21 cellular contexts compared by ENCODE assay signal in genomic region chr9:91349115-91349555, GRCh38. TPM values are rescaled to one million over a fixed set of nuclear protein-coding genes. Genes with fewer than 3 reads are reported as not detected.
DNase-seq lines count a peak whose midpoint lies in the region; ATAC-seq and TF ChIP-seq lines count a peak whose summit lies in the region.
"Had no signal": no experiment of that assay in that cellular context is flagged by ENCODE, and none has a peak within 500 bp of the region (broad histone marks: within the 10 kb centered on the region; RNA-seq: fewer than 3 reads in every experiment).

No MANE protein-coding gene starts in this region.

- H3K4me1 Mint-ChIP-seq in activated CD4-positive, alpha-beta T cell treated with anti-CD3 and anti-CD28 coated beads for 36 hours: peaks cover 42% of the 10 kb centered on the region
- peaks cover 44% of the 10 kb centered on the region for H3K4me1 Mint-ChIP-seq in activated CD4-positive, alpha-beta memory T cell treated with anti-CD3 and anti-CD28 coated beads for 36 hours (ENCODE audit: low read depth)
- H3K4me1 Mint-ChIP-seq in central memory CD8-positive, alpha-beta T cell: peaks cover 9% of the 10 kb centered on the region
- peaks cover 45% of the 10 kb centered on the region for H3K4me1 Mint-ChIP-seq in WTC11
- H3K4me1 Mint-ChIP-seq: CD14-positive monocyte, neural crest cell had no signal

- intact Hi-C loops in activated CD4-positive, alpha-beta T cell treated with anti-CD3 and anti-CD28 coated beads for 36 hours (cut with DNase I, micrococcal nuclease): loop anchor here (1.0 to 5.0 kb wide), 8 partner anchors 10 to 248 kb away; no protein-coding TSS in a partner anchor
- intact Hi-C loops in activated CD4-positive, alpha-beta memory T cell treated with anti-CD3 and anti-CD28 coated beads for 36 hours (cut with micrococcal nuclease): loop anchor here (1.0 to 2.0 kb wide), 10 partner anchors 10 to 300 kb away; no protein-coding TSS in a partner anchor

- peak overlapping the region; percentile 5 for H3K4me3 Mint-ChIP-seq in activated CD4-positive, alpha-beta T cell treated with anti-CD3 and anti-CD28 coated beads for 36 hours
- peak overlapping the region; percentile 4 for H3K4me3 Mint-ChIP-seq in activated CD4-positive, alpha-beta memory T cell treated with anti-CD3 and anti-CD28 coated beads for 36 hours
- no peak overlapping the region for H3K4me3 Mint-ChIP-seq in central memory CD8-positive, alpha-beta T cell
- H3K4me3 Mint-ChIP-seq in WTC11: no peak overlapping the region
- H3K4me3 Mint-ChIP-seq: activated naive CD8-positive, alpha-beta T cell treated with anti-CD3 and anti-CD28 coated beads, Interleukin-2, amount 10 ng/mL, durations not matched to agents 7 days and 5 days; CD14-positive monocyte; neural crest cell had no signal

- POLR2A ChIA-PET in activated CD4-positive, alpha-beta T cell treated with anti-CD3 and anti-CD28 coated beads for 36 hours (lab: Charles Lee): no interaction called here
- POLR2A ChIA-PET in GM10248 (lab: Yijun Ruan, JAX): no interaction called here
- POLR2A ChIA-PET in activated CD4-positive, alpha-beta memory T cell treated with anti-CD3 and anti-CD28 coated beads for 36 hours (lab: Charles Lee): interaction anchor here (0.7 to 2.8 kb wide), 5 partner anchors 9 to 198 kb away, joined by 3 to 11 read pairs (median 5); partner anchors contain the start of genes AUH and NFIL3
- POLR2A ChIA-PET in WTC11 (lab: Charles Lee): no interaction called here

- no peak for DNase-seq in activated CD4-positive, alpha-beta T cell treated with anti-CD3 and anti-CD28 coated beads for 36 hours
- no peak for DNase-seq in activated CD4-positive, alpha-beta T cell treated with anti-CD3 and anti-CD28 coated beads, Interleukin-2, amount 50 U/mL, for 1 hour
- peak; percentile 22 for DNase-seq in GM10248 (ENCODE audit: extremely low spot score)
- no peak for DNase-seq in activated CD4-positive, alpha-beta memory T cell treated with anti-CD3 and anti-CD28 coated beads for 36 hours
- DNase-seq in central memory CD8-positive, alpha-beta T cell (ENCODE audit: low spot score in 2 of 2): no peak
- no peak for DNase-seq in WTC11 (ENCODE audit: low spot score)
- DNase-seq in SW480 (ENCODE audit: low spot score): no peak
- DNase-seq: activated naive CD8-positive, alpha-beta T cell treated with anti-CD3 and anti-CD28 coated beads, Interleukin-2, amount 10 ng/mL, durations not matched to agents 7 days and 5 days; Calu3; DMS79; effector memory CD4-positive, alpha-beta T cell; Kasumi-1; NCI-H146; NCI-H2107; NCI-H446; NCI-H748 treated with DMSO at 0.1 percent for 48 hours; tibial artery had no signal

- ATAC-seq in activated CD4-positive, alpha-beta T cell treated with anti-CD3 and anti-CD28 coated beads for 36 hours: peak; percentile 67
- ATAC-seq in central memory CD8-positive, alpha-beta T cell (replicated peaks; ENCODE audit: extremely low read depth, poor library complexity, severe bottlenecking): no peak
- ATAC-seq in GM21526 (IDR thresholded peaks at IDR 0.05; ENCODE audit: low FRiP score, unreplicated experiment) (no peak), WTC11 (no peak)
- ATAC-seq: left lobe of liver had no signal

- peaks cover 36% of the 10 kb centered on the region for H3K36me3 Mint-ChIP-seq in activated CD4-positive, alpha-beta T cell treated with anti-CD3 and anti-CD28 coated beads for 36 hours (ENCODE audit: low read depth)
- peaks cover 47% of the 10 kb centered on the region for H3K36me3 Mint-ChIP-seq in activated CD4-positive, alpha-beta memory T cell treated with anti-CD3 and anti-CD28 coated beads for 36 hours
- peaks cover 11% of the 10 kb centered on the region for H3K36me3 Mint-ChIP-seq in central memory CD8-positive, alpha-beta T cell (ENCODE audit: insufficient read depth)
- H3K36me3 Mint-ChIP-seq in WTC11: peaks cover 6% of the 10 kb centered on the region

- CTCF ChIA-PET in activated CD4-positive, alpha-beta T cell treated with anti-CD3 and anti-CD28 coated beads for 36 hours (lab: Charles Lee): interaction anchor here (1.2 kb wide), 1 partner anchor 157 kb away, joined by 3 read pairs; no protein-coding TSS in a partner anchor
- CTCF ChIA-PET in GM10248 (lab: Yijun Ruan, JAX): no interaction called here
- CTCF ChIA-PET in activated CD4-positive, alpha-beta memory T cell treated with anti-CD3 and anti-CD28 coated beads for 36 hours (lab: Charles Lee): interaction anchor here (1.5 kb wide), 1 partner anchor 10 kb away, joined by 5 read pairs; no protein-coding TSS in a partner anchor
- CTCF ChIA-PET in WTC11 (lab: Charles Lee): no interaction called here

- TF ChIP-seq CTCF in GM10248 (IDR thresholded peaks at IDR 0.05; ENCODE audit: control extremely low read depth, extremely low read depth, low read depth, missing control alignments) (no peak), WTC11 (IDR thresholded peaks at IDR 0.05) (no peak)

- no peaks in the 10 kb centered on the region for H3K9me3 Mint-ChIP-seq in activated CD4-positive, alpha-beta T cell treated with anti-CD3 and anti-CD28 coated beads for 36 hours (ENCODE audit: low read depth)
- H3K9me3 Mint-ChIP-seq in activated CD4-positive, alpha-beta memory T cell treated with anti-CD3 and anti-CD28 coated beads for 36 hours: no peaks in the 10 kb centered on the region
- no peaks in the 10 kb centered on the region for H3K9me3 Mint-ChIP-seq in central memory CD8-positive, alpha-beta T cell
- no peaks in the 10 kb centered on the region for H3K9me3 Mint-ChIP-seq in WTC11
- H3K9me3 Mint-ChIP-seq: activated naive CD8-positive, alpha-beta T cell treated with anti-CD3 and anti-CD28 coated beads, Interleukin-2, amount 10 ng/mL, durations not matched to agents 7 days and 5 days; CD14-positive monocyte; neural crest cell had no signal

- peak overlapping the region; percentile 92 for H3K27ac Mint-ChIP-seq in activated CD4-positive, alpha-beta T cell treated with anti-CD3 and anti-CD28 coated beads for 36 hours
- peak overlapping the region; percentile 93 for H3K27ac Mint-ChIP-seq in activated CD4-positive, alpha-beta memory T cell treated with anti-CD3 and anti-CD28 coated beads for 36 hours
- H3K27ac Mint-ChIP-seq in central memory CD8-positive, alpha-beta T cell (ENCODE audit: low read depth): peak overlapping the region; percentile 21
- no peak overlapping the region; the same call in 1 of the 2 replicates for H3K27ac Mint-ChIP-seq in WTC11
- H3K27ac Mint-ChIP-seq: activated naive CD8-positive, alpha-beta T cell treated with anti-CD3 and anti-CD28 coated beads, Interleukin-2, amount 10 ng/mL, durations not matched to agents 7 days and 5 days had no signal

- H3K27me3 Mint-ChIP-seq in activated CD4-positive, alpha-beta T cell treated with anti-CD3 and anti-CD28 coated beads for 36 hours: no peaks in the 10 kb centered on the region
- H3K27me3 Mint-ChIP-seq in activated CD4-positive, alpha-beta memory T cell treated with anti-CD3 and anti-CD28 coated beads for 36 hours: no peaks in the 10 kb centered on the region
- H3K27me3 Mint-ChIP-seq in central memory CD8-positive, alpha-beta T cell: no peaks in the 10 kb centered on the region
- H3K27me3 Mint-ChIP-seq in WTC11 (ENCODE audit: low read depth): no peaks in the 10 kb centered on the region
- H3K27me3 Mint-ChIP-seq: activated naive CD8-positive, alpha-beta T cell treated with anti-CD3 and anti-CD28 coated beads, Interleukin-2, amount 10 ng/mL, durations not matched to agents 7 days and 5 days had no signal

TF ChIP-seq in WTC11, 78 proteins besides CTCF, POLR2A, EP300 and RAD21 (continues in another document):
- TF ChIP-seq ZSCAN18 (CRISPR knock-in tag; IDR thresholded peaks at IDR 0.05): no peak
- TF ChIP-seq, protein P1, sequence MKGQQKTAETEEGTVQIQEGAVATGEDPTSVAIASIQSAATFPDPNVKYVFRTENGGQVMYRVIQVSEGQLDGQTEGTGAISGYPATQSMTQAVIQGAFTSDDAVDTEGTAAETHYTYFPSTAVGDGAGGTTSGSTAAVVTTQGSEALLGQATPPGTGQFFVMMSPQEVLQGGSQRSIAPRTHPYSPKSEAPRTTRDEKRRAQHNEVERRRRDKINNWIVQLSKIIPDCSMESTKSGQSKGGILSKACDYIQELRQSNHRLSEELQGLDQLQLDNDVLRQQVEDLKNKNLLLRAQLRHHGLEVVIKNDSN (CRISPR knock-in tag; IDR thresholded peaks at IDR 0.05): no peak
- no peak for TF ChIP-seq TCF7 (CRISPR knock-in tag; IDR thresholded peaks at IDR 0.05; ENCODE audit: low read depth)
- no peak for TF ChIP-seq ZNF671 (CRISPR knock-in tag; IDR thresholded peaks at IDR 0.05)
- no peak for TF ChIP-seq SP1 (CRISPR knock-in tag; conservative IDR thresholded peaks at IDR 0.05)
- no peak for TF ChIP-seq ATF3 (CRISPR knock-in tag; conservative IDR thresholded peaks at IDR 0.05)
- TF ChIP-seq, protein P2, sequence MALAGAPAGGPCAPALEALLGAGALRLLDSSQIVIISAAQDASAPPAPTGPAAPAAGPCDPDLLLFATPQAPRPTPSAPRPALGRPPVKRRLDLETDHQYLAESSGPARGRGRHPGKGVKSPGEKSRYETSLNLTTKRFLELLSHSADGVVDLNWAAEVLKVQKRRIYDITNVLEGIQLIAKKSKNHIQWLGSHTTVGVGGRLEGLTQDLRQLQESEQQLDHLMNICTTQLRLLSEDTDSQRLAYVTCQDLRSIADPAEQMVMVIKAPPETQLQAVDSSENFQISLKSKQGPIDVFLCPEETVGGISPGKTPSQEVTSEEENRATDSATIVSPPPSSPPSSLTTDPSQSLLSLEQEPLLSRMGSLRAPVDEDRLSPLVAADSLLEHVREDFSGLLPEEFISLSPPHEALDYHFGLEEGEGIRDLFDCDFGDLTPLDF (CRISPR knock-in tag; IDR thresholded peaks at IDR 0.05): no peak

RNA-seq across cellular contexts. Expression of gene AUH, which starts 12.6 kb away (rescaled TPM):
- 10 to 100 TPM; 30.4 to 30.8 TPM for total RNA-seq in activated CD4-positive, alpha-beta T cell treated with anti-CD3 and anti-CD28 coated beads for 36 hours
- total RNA-seq in activated CD4-positive, alpha-beta memory T cell treated with anti-CD3 and anti-CD28 coated beads for 36 hours: 10 to 100 TPM; 38.8 to 40.9 TPM
- total RNA-seq in WTC11 (2021): 30.4 to 32.3 TPM (median 32.0 TPM) in 3 replicates

Comparison
In these comparisons a context has a peak if more than half of its experiments do, and no peak if none do; other contexts are left out.
1. H3K4me3 Mint-ChIP-seq: peak in activated CD4-positive, alpha-beta T cell treated with anti-CD3 and anti-CD28 coated beads for 36 hours (single experiment) and activated CD4-positive, alpha-beta memory T cell treated with anti-CD3 and anti-CD28 coated beads for 36 hours (single experiment); none in central memory CD8-positive, alpha-beta T cell (single experiment) and WTC11 (single experiment).
2. CTCF ChIA-PET loops: an anchor here in activated CD4-positive, alpha-beta T cell treated with anti-CD3 and anti-CD28 coated beads for 36 hours (1.2 kb wide) and activated CD4-positive, alpha-beta memory T cell treated with anti-CD3 and anti-CD28 coated beads for 36 hours (1.5 kb wide); none called in GM10248 and WTC11.